15 cellular contexts compared by ENCODE assay signal in genomic region chr16:66714659-66715307, GRCh38. TPM values are rescaled to one million over a fixed set of nuclear protein-coding genes. Genes with fewer than 3 reads are reported as not detected.
DNase-seq lines count a peak whose midpoint lies in the region; ATAC-seq and TF ChIP-seq lines count a peak whose summit lies in the region.
"Had no signal": no experiment of that assay in that cellular context is flagged by ENCODE, and none has a peak within 500 bp of the region (broad histone marks: within the 10 kb centered on the region; RNA-seq: fewer than 3 reads in every experiment).

No MANE protein-coding gene starts in this region.

- no peaks in the 10 kb centered on the region for H3K9me2 ChIP-seq in hepatocyte (replicated peaks; ENCODE audit: insufficient read depth)

- peaks cover 0 to 7% (median 3%) of the 10 kb centered on the region in 7 donors for H3K9me3 Mint-ChIP-seq in CD14-positive monocyte
- no peaks in the 10 kb centered on the region for H3K9me3 Mint-ChIP-seq in stimulated activated effector memory CD8-positive, alpha-beta T cell treated with anti-CD3 and anti-CD28 coated beads, Interleukin-12 subunit alpha, Interleukin-12 subunit beta, amount 100 ng/mL, for 72 hours
- H3K9me3 Mint-ChIP-seq: memory B cell had no signal

- H3K4me3 Mint-ChIP-seq in CD14-positive monocyte = no peak overlapping the region
- H3K4me3 Mint-ChIP-seq in stimulated activated effector memory CD8-positive, alpha-beta T cell treated with anti-CD3 and anti-CD28 coated beads, Interleukin-12 subunit alpha, Interleukin-12 subunit beta, amount 100 ng/mL, for 72 hours = no peak overlapping the region
- H3K4me3 Mint-ChIP-seq: memory B cell had no signal

- H3K79me2 ChIP-seq in hepatocyte = no peaks in the 10 kb centered on the region

- peaks cover 0 to 6% (median 2%) of the 10 kb centered on the region in 3 donors for H3K27me3 Mint-ChIP-seq in CD14-positive monocyte (ENCODE audit: low read depth in 3 of 3)

- intact Hi-C loops in CD14-positive monocyte (cut with micrococcal nuclease) = loop anchor here in 1 of 2 donors (10.0 kb wide), 1 partner anchor 50 kb away; no protein-coding TSS in a partner anchor

- H3K27me3 ChIP-seq in hepatocyte = no peaks in the 10 kb centered on the region

- WGBS in hepatocyte (ENCODE audit: low lambda C conversion rate, missing lambda C conversion rate) = 35% methylated on average over 6 of the region's 6 CpGs

- H3K4me1 Mint-ChIP-seq in CD14-positive monocyte = peaks cover 4% of the 10 kb centered on the region
- H3K4me1 Mint-ChIP-seq in stimulated activated effector memory CD8-positive, alpha-beta T cell treated with anti-CD3 and anti-CD28 coated beads, Interleukin-12 subunit alpha, Interleukin-12 subunit beta, amount 100 ng/mL, for 72 hours = no peaks in the 10 kb centered on the region
- H3K4me1 Mint-ChIP-seq: memory B cell had no signal

- no peak overlapping the region for H2AFZ ChIP-seq in hepatocyte

- H3K4me2 ChIP-seq in hepatocyte = no peak overlapping the region

- peaks cover 16% of the 10 kb centered on the region for H3K4me1 ChIP-seq in hepatocyte (ENCODE audit: insufficient read depth)

- ATAC-seq in GM21619 (IDR thresholded peaks at IDR 0.05; ENCODE audit: unreplicated experiment) = no peak
- no peak for ATAC-seq in stimulated activated effector memory CD8-positive, alpha-beta T cell treated with anti-CD3 and anti-CD28 coated beads, Interleukin-12 subunit alpha, Interleukin-12 subunit beta, amount 100 ng/mL, for 72 hours
- ATAC-seq: stimulated activated naive CD8-positive, alpha-beta T cell treated with anti-CD3 and anti-CD28 coated beads, Interleukin-15, Interleukin-2, amounts not matched to agents 100 U/mL and 50 U/mL, for 24 hours had no signal

- H3K4me3 ChIP-seq in AG10803 (ENCODE audit: low read length) (no peak overlapping the region), hepatocyte (no peak overlapping the region)
- H3K4me3 ChIP-seq: SK-N-MC had no signal

- peak overlapping the region; percentile 69 for H3K27ac ChIP-seq in hepatocyte
- H3K27ac ChIP-seq: SK-N-MC had no signal

- H4K20me1 ChIP-seq in hepatocyte (ENCODE audit: insufficient read depth, poor library complexity, severe bottlenecking) = no peaks in the 10 kb centered on the region

- H3K9me3 ChIP-seq in hepatocyte (ENCODE audit: low read depth) = no peaks in the 10 kb centered on the region

- H3K36me3 ChIP-seq in hepatocyte (replicated peaks; ENCODE audit: insufficient read depth, low read depth) = no peaks in the 10 kb centered on the region

- DNase-seq in AG10803 (ENCODE audit: low read depth) (peak; percentile 34), HT-29 (ENCODE audit: low spot score) (peak; percentile 24), RPMI7951 (ENCODE audit: low read depth) (peak; percentile 94), hepatocyte (ENCODE audit: low spot score) (peak; percentile 64), CD14-positive monocyte (ENCODE audit: low spot score) (no peak), SKM-1 treated with dmso at 0.1 percent for 144 hours (lab: John Stamatoyannopoulos, UW; ENCODE audit: unreplicated experiment) (no peak)
- no peak for DNase-seq in stimulated activated effector memory CD8-positive, alpha-beta T cell treated with anti-CD3 and anti-CD28 coated beads, Interleukin-12 subunit alpha, Interleukin-12 subunit beta, amount 100 ng/mL, for 72 hours (ENCODE audit: low spot score in 2 of 2)
- DNase-seq: activated CD8-positive, alpha-beta memory T cell treated with anti-CD3 and anti-CD28 coated beads for 24 hours; activated effector memory CD4-positive, alpha-beta T cell treated with Interleukin-2 at 50 U/mL for 16 hours; anterior cingulate cortex; NCI-H2107; stimulated activated naive CD8-positive, alpha-beta T cell treated with anti-CD3 and anti-CD28 coated beads, Interleukin-15, Interleukin-2, amounts not matched to agents 100 U/mL and 50 U/mL, for 24 hours had no signal

- H3K27ac Mint-ChIP-seq in CD14-positive monocyte = peak overlapping the region in 1 of 7 donors; percentile 50
- no peak overlapping the region for H3K27ac Mint-ChIP-seq in stimulated activated effector memory CD8-positive, alpha-beta T cell treated with anti-CD3 and anti-CD28 coated beads, Interleukin-12 subunit alpha, Interleukin-12 subunit beta, amount 100 ng/mL, for 72 hours
- H3K27ac Mint-ChIP-seq: memory B cell had no signal

- H3K36me3 Mint-ChIP-seq in CD14-positive monocyte = peaks cover 12 to 15% of the 10 kb centered on the region in 2 donors
- H3K36me3 Mint-ChIP-seq in stimulated activated effector memory CD8-positive, alpha-beta T cell treated with anti-CD3 and anti-CD28 coated beads, Interleukin-12 subunit alpha, Interleukin-12 subunit beta, amount 100 ng/mL, for 72 hours = no peaks in the 10 kb centered on the region

- TF ChIP-seq CTCF in AG10803 (conservative IDR thresholded peaks at IDR 0.05; ENCODE audit: low read length) = no peak
- no peak for TF ChIP-seq CTCF in hepatocyte (IDR thresholded peaks at IDR 0.05; ENCODE audit: poor library complexity)
- no peak for TF ChIP-seq CTCF in CD14-positive monocyte (IDR thresholded peaks at IDR 0.05)

RNA-seq across cellular contexts. Expression of gene CMTM4, which starts 18.2 kb away (rescaled TPM):
- total RNA-seq in HT-29 (2014; rRNA removed; shearing (Covaris generic)) = 65.1 and 70.2 TPM in 2 replicates
- 20.5 and 22.4 TPM in 2 replicates for total RNA-seq in RPMI7951 (2014; rRNA removed; shearing (Covaris generic))
- total RNA-seq in hepatocyte = 77.9 and 84.8 TPM in 2 replicates
- polyA plus RNA-seq in hepatocyte (17.4 and 19.2 TPM in 2 replicates), CD14-positive monocyte (under 1 TPM; 0.41 to 0.45 TPM)

RNA-seq across cellular contexts. Expression of gene DYNC1LI2, which starts 36.6 kb away (rescaled TPM):
- 67.3 and 69.2 TPM in 2 replicates for total RNA-seq in HT-29 (2014; rRNA removed; shearing (Covaris generic))
- 60.1 and 63.3 TPM in 2 replicates for total RNA-seq in RPMI7951 (2014; rRNA removed; shearing (Covaris generic))
- 97.3 and 129 TPM in 2 replicates for total RNA-seq in hepatocyte
- polyA plus RNA-seq in hepatocyte (99.1 and 121 TPM in 2 replicates), CD14-positive monocyte (10 to 100 TPM; 14.9 to 23.9 TPM)

Comparison
In these comparisons a context has a peak if more than half of its experiments do, and no peak if none do; other contexts are left out.
1. DNase-seq: peak in AG10803 (single experiment), HT-29 (single experiment), RPMI7951 (single experiment) and hepatocyte (single experiment); none in CD14-positive monocyte (single experiment), stimulated activated effector memory CD8-positive, alpha-beta T cell treated with anti-CD3 and anti-CD28 coated beads, Interleukin-12 subunit alpha, Interleukin-12 subunit beta, amount 100 ng/mL, for 72 hours (0 of 2) and SKM-1 treated with dmso at 0.1 percent for 144 hours (single experiment).